Comparison of ENCODE assay signal across 28 cellular contexts in genomic region chr15:87522997-87523396, GRCh38.
"Had no signal": no experiment of that assay in that cellular context is flagged by ENCODE, and none has a peak within 500 bp of the region (broad histone marks: within the 10 kb centered on the region; RNA-seq: fewer than 3 reads in every experiment).

No MANE protein-coding gene starts in this region.

- ATAC-seq: activated CD8-positive, alpha-beta T cell treated with anti-CD3 and anti-CD28 coated beads, Interleukin-2, amount 10 ng/mL, durations not matched to agents 7 days and 5 days had no signal

- H3K27me3 ChIP-seq: breast epithelium, MG63, Peyer's patch, SJCRH30 had no signal

- H3K4me1 ChIP-seq: breast epithelium, Peyer's patch, SJCRH30 had no signal

- H3K4me3 ChIP-seq: breast epithelium, MG63, Peyer's patch, SJCRH30 had no signal

- DNase-seq: activated CD4-positive, alpha-beta T cell treated with anti-CD3 and anti-CD28 coated beads for 4 hours; activated CD4-positive, alpha-beta T cell treated with anti-CD3 and anti-CD28 coated beads, Interleukin-2, amount 50 U/mL, for 4 hours; activated CD8-positive, alpha-beta memory T cell treated with anti-CD3 and anti-CD28 coated beads, Interleukin-2, amount 50 U/mL, for 48 hours; activated CD8-positive, alpha-beta T cell treated with anti-CD3 and anti-CD28 coated beads, Interleukin-2, amount 10 ng/mL, durations not matched to agents 7 days and 5 days; activated effector memory CD4-positive, alpha-beta T cell treated with Interleukin-2 at 50 U/mL for 16 hours; activated naive CD4-positive, alpha-beta T cell; activated T-cell treated with anti-CD3 and anti-CD28 coated beads, Interleukin-2, amount 50 U/mL, for 24 hours; aorta; caudate nucleus; MG63; MV-4-11; NCI-H1092 treated with DMSO at 0.1 percent for 48 hours; NCI-H1417 treated with DMSO at 0.1 percent for 48 hours; NCI-H1694; NCI-H2029; NCI-H2227 treated with DMSO at 0.1 percent for 48 hours; NCI-H510A; NCI-H526 treated with DMSO at 0.1 percent for 48 hours; NCI-H82; Peyer's patch; Right ventricle myocardium superior; SJCRH30; SK-N-SH; T-helper 1 cell; WERI-Rb-1 had no signal

- H3K9me3 ChIP-seq: breast epithelium, MG63, Peyer's patch, SJCRH30, SK-N-SH had no signal

- H3K36me3 ChIP-seq: breast epithelium, MG63, Peyer's patch, SJCRH30, WERI-Rb-1 had no signal

- H3K27ac ChIP-seq: breast epithelium, KMS-11, Peyer's patch, RWPE1, SJCRH30, WERI-Rb-1 had no signal
